ENCODE assay signal across 20 cellular contexts in the genomic region with DNA sequence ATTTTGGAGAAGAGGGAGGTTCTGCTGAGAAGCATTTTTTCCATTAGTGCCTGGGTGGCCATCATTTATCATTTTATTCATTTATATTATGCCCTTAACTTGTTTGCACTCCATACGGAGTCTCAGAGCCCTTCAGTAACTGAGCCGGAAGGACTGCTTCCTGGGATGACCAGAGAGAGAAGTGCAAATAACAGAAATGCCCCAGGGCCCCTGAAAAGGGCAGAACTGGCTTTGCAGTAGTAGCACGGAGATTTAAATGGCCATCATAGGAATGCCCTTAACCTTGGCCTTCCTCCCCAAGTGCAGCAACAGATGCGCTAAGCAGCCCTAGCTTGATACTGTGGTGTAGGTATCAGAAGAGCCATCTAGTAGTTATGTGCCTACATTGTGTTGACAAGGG.
"Had no signal": no experiment of that assay in that cellular context is flagged by ENCODE, and none has a peak within 500 bp of the region (broad histone marks: within the 10 kb centered on the region; RNA-seq: fewer than 3 reads in every experiment).

No MANE protein-coding gene starts in this region.

- DNase-seq: dorsolateral prefrontal cortex; effector CD4-positive, alpha-beta T cell; gastrocnemius medialis; heart right ventricle; hippocampal formation; islet precursor cell; midbrain; naive thymus-derived CD8-positive, alpha-beta T cell; right lobe of liver; small intestine; stimulated activated CD4-positive, alpha-beta T cell treated with anti-CD3 and anti-CD28 coated beads, Interleukin-15, amount 100 ng/mL, for 24 hours; stimulated activated CD4-positive, alpha-beta T cell treated with anti-CD3 and anti-CD28 coated beads, Interleukin-2, amount 100 ng/mL, for 48 hours; stimulated activated CD8-positive, alpha-beta memory T cell treated with anti-CD3 and anti-CD28 coated beads, Interleukin-4, amount 100 ng/mL, for 48 hours; stimulated activated naive CD4-positive, alpha-beta T cell treated with Interleukin-2 at 50 U/mL for 16 hours; stomach; thyroid gland; trophoblast cell had no signal

- H3K9ac ChIP-seq: parathyroid adenoma had no signal

- H2AFZ ChIP-seq: parathyroid adenoma had no signal

- H3K36me3 ChIP-seq: gastrocnemius medialis, heart right ventricle, right lobe of liver, stomach, thyroid gland had no signal

- ATAC-seq: gastrocnemius medialis; heart right ventricle; naive thymus-derived CD8-positive, alpha-beta T cell; right lobe of liver had no signal

- H3K27ac ChIP-seq: gastrocnemius medialis, heart right ventricle, parathyroid adenoma, right lobe of liver, stomach, thyroid gland had no signal

- H3K27ac Mint-ChIP-seq: progenitor cell of endocrine pancreas had no signal

- H3K4me1 ChIP-seq: parathyroid adenoma, right lobe of liver had no signal

- H3K9me3 Mint-ChIP-seq: naive thymus-derived CD8-positive, alpha-beta T cell; neural crest cell had no signal

- H3K9me3 ChIP-seq: gastrocnemius medialis, heart right ventricle, right lobe of liver, stomach, thyroid gland had no signal

- H3K79me2 ChIP-seq: parathyroid adenoma had no signal

- H3K27me3 ChIP-seq: dorsolateral prefrontal cortex, gastrocnemius medialis, heart right ventricle, right lobe of liver, stomach, thyroid gland had no signal

- H3K4me3 Mint-ChIP-seq: naive thymus-derived CD8-positive, alpha-beta T cell; neural crest cell had no signal

- H3K4me3 ChIP-seq: dorsolateral prefrontal cortex, gastrocnemius medialis, heart right ventricle, right lobe of liver, stomach, thyroid gland had no signal

- H3K27me3 Mint-ChIP-seq: progenitor cell of endocrine pancreas had no signal
